Comparison of ENCODE assay signal across 11 cellular contexts in the genomic region with DNA sequence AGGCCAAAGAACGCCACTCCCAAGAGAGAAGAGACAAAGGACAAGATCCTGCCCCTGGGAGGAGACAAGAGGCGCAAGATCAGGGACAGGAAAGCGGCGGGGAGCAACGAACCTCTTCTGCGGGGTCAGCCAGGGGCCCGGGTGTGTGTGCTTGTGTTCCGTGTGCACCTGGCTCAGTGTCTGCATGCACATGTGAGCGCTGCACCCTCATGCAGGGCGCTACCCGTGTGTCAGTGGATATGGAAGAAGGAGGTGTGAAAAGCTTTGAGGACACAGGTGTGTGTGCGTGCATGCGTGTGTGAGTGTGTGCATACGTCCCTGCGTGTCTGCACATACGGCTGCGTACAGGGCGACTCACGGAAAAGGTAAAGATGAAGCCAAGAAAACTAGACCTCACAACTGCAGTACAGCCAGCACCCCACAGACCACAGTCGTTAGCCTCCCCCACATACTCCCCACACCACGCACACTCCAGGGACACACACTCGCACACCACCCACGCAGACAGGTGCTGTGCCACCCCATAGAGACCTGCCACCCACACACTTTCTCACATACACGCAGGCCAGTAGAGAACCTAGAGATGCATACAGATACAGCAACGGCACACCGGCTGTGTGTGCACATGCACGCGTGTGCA. TPM values are rescaled to one million over a fixed set of nuclear protein-coding genes. Genes with fewer than 3 reads are reported as not detected.
DNase-seq lines count a peak whose midpoint lies in the region; ATAC-seq and TF ChIP-seq lines count a peak whose summit lies in the region.
"Had no signal": no experiment of that assay in that cellular context is flagged by ENCODE, and none has a peak within 500 bp of the region (broad histone marks: within the 10 kb centered on the region; RNA-seq: fewer than 3 reads in every experiment).

No MANE protein-coding gene starts in this region.

- POLR2A ChIA-PET in activated CD8-positive, alpha-beta T cell treated with anti-CD3 and anti-CD28 coated beads for 36 hours (lab: Charles Lee) = interaction anchor here (0.8 kb wide), 1 partner anchor 10 kb away, joined by 3 read pairs; no protein-coding TSS in a partner anchor

- H3K27ac Mint-ChIP-seq in activated CD8-positive, alpha-beta T cell treated with anti-CD3 and anti-CD28 coated beads for 36 hours = peak overlapping the region; percentile 85
- H3K27ac Mint-ChIP-seq: mesothelial cell of epicardium had no signal

- H3K4me1 ChIP-seq in iPS-15b (ENCODE audit: control insufficient read depth, insufficient read depth, low read length) (peaks cover 2% of the 10 kb centered on the region), thymus (ENCODE audit: control insufficient read depth, insufficient read depth, low read length) (peaks cover 2% of the 10 kb centered on the region), uterus (peaks cover 0 to 5% of the 10 kb centered on the region in 2 donors)

- no peaks in the 10 kb centered on the region for H3K36me3 ChIP-seq in iPS-15b (ENCODE audit: control insufficient read depth, insufficient read depth, low read length)
- H3K36me3 ChIP-seq in thymus (ENCODE audit: control insufficient read depth, insufficient read depth) = no peaks in the 10 kb centered on the region
- no peaks in the 10 kb centered on the region for H3K36me3 ChIP-seq in uterus
- H3K36me3 ChIP-seq: stomach had no signal

- peak; percentile 9 for ATAC-seq in Right ventricle myocardium superior (ENCODE audit: poor library complexity)
- no peak for ATAC-seq in left cardiac atrium
- ATAC-seq in activated CD8-positive, alpha-beta T cell treated with anti-CD3 and anti-CD28 coated beads for 36 hours = peak; percentile 14
- no peak for ATAC-seq in GM18519 (IDR thresholded peaks at IDR 0.05; ENCODE audit: low FRiP score, unreplicated experiment)

- H3K4me1 Mint-ChIP-seq in activated CD8-positive, alpha-beta T cell treated with anti-CD3 and anti-CD28 coated beads for 36 hours (ENCODE audit: low read depth) = peaks cover 11% of the 10 kb centered on the region

- H3K27me3 ChIP-seq in iPS-15b (ENCODE audit: control insufficient read depth, insufficient read depth, low read length) (peaks cover 13% of the 10 kb centered on the region), thymus (ENCODE audit: control insufficient read depth, insufficient read depth) (peaks cover 5% of the 10 kb centered on the region), uterus (no peaks in the 10 kb centered on the region)

- TF ChIP-seq CTCF in activated CD8-positive, alpha-beta T cell treated with anti-CD3 and anti-CD28 coated beads for 36 hours (IDR thresholded peaks at IDR 0.05) = no peak
- no peak for TF ChIP-seq CTCF in uterus (IDR thresholded peaks at IDR 0.05)

- peaks cover 2% of the 10 kb centered on the region for H3K27me3 Mint-ChIP-seq in activated CD8-positive, alpha-beta T cell treated with anti-CD3 and anti-CD28 coated beads for 36 hours

- DNase-seq in Right ventricle myocardium superior (no peak), left cardiac atrium (no peak), uterus (no peak), GF-D8 (lab: John Stamatoyannopoulos, UW) (no peak)
- peak; percentile 15 for DNase-seq in activated CD8-positive, alpha-beta T cell treated with anti-CD3 and anti-CD28 coated beads for 36 hours
- DNase-seq: SIG-M5 had no signal

- WGBS in thymus = 83% methylated on average over 28 of the region's 28 CpGs

- peak overlapping the region; percentile 76 for H3K4me3 Mint-ChIP-seq in activated CD8-positive, alpha-beta T cell treated with anti-CD3 and anti-CD28 coated beads for 36 hours
- H3K4me3 Mint-ChIP-seq: mesothelial cell of epicardium had no signal

- H3K9me3 ChIP-seq in iPS-15b (ENCODE audit: control insufficient read depth, insufficient read depth, low read length) (no peaks in the 10 kb centered on the region), thymus (ENCODE audit: control insufficient read depth) (no peaks in the 10 kb centered on the region), uterus (no peaks in the 10 kb centered on the region)
- H3K9me3 ChIP-seq: stomach had no signal

- H3K4me3 ChIP-seq in iPS-15b (ENCODE audit: low read depth, low read length) (peak overlapping the region; percentile 22), thymus (ENCODE audit: low read length) (peak overlapping the region; percentile 11), uterus (no peak overlapping the region)

- H3K9me3 Mint-ChIP-seq in activated CD8-positive, alpha-beta T cell treated with anti-CD3 and anti-CD28 coated beads for 36 hours = no peaks in the 10 kb centered on the region
- H3K9me3 Mint-ChIP-seq: mesothelial cell of epicardium had no signal

- no peak for TF ChIP-seq POLR2A in uterus (IDR thresholded peaks at IDR 0.05)

- H3K9ac ChIP-seq in iPS-15b (ENCODE audit: low read depth, low read length) = peak overlapping the region; percentile 60

- no peaks in the 10 kb centered on the region for H3K36me3 Mint-ChIP-seq in activated CD8-positive, alpha-beta T cell treated with anti-CD3 and anti-CD28 coated beads for 36 hours (ENCODE audit: low read depth)
- H3K36me3 Mint-ChIP-seq: mesothelial cell of epicardium had no signal

- no peak overlapping the region for H3K27ac ChIP-seq in thymus (ENCODE audit: low read depth)
- no peak overlapping the region for H3K27ac ChIP-seq in uterus

- intact Hi-C loops in Right ventricle myocardium superior (cut with DNase I) (loop anchor here (10.0 kb wide), 1 partner anchor 77 kb away; no protein-coding TSS in a partner anchor), left cardiac atrium (cut with DNase I) (loop anchor here in 1 of 2 donors (10.0 kb wide), 1 partner anchor 77 kb away; no protein-coding TSS in a partner anchor), uterus (cut with DNase I; ENCODE audit: low total_unique reads) (no loop called here)
- intact Hi-C loops in activated CD8-positive, alpha-beta T cell treated with anti-CD3 and anti-CD28 coated beads for 36 hours (cut with micrococcal nuclease) = loop anchor here (5.0 kb wide), 2 partner anchors 40 to 65 kb away; no protein-coding TSS in a partner anchor

- CTCF ChIA-PET in activated CD8-positive, alpha-beta T cell treated with anti-CD3 and anti-CD28 coated beads for 36 hours (lab: Charles Lee) = no interaction called here

RNA-seq across cellular contexts. Expression of a gene that starts 11.0 kb away (rescaled TPM):
- 38.9 TPM for total RNA-seq in Right ventricle myocardium superior
- total RNA-seq in left cardiac atrium = 10 to 100 TPM; 33.3 to 40.0 TPM
- 100 to 1,000 TPM; 124 to 136 TPM for total RNA-seq in activated CD8-positive, alpha-beta T cell treated with anti-CD3 and anti-CD28 coated beads for 36 hours
- 1.6 TPM for polyA plus RNA-seq in thymus
- total RNA-seq in uterus = 100 to 1,000 TPM in 1 of 4 donors, 10 to 100 TPM in 2, 1 to 10 TPM in 1; 6.5 to 106 (median 29.1) TPM

Comparison
In these comparisons a context has a peak if more than half of its experiments do, and no peak if none do; other contexts are left out.
1. ATAC-seq: peak in Right ventricle myocardium superior (single experiment) and activated CD8-positive, alpha-beta T cell treated with anti-CD3 and anti-CD28 coated beads for 36 hours (single experiment); none in left cardiac atrium (0 of 2) and GM18519 (single experiment).
2. H3K4me3 ChIP-seq: peak in iPS-15b (single experiment) and thymus (single experiment); none in uterus (0 of 2).